2 cellular contexts compared by ENCODE assay signal in genomic region chr2:10255189-10256030, GRCh38.
TF ChIP-seq lines count a peak whose summit lies in the region.

No MANE protein-coding gene starts in this region.

TF ChIP-seq in A549, 52 proteins besides CTCF, POLR2A, EP300 and RAD21:
- TF ChIP-seq ZNF302 (CRISPR knock-in tag; IDR thresholded peaks at IDR 0.05): no peak

TF ChIP-seq in HCT116, 20 proteins besides CTCF, POLR2A, EP300 and RAD21:
- TF ChIP-seq SIN3A (IDR thresholded peaks at IDR 0.05; ENCODE audit: low read depth) (no peak), TCF7L2 (IDR thresholded peaks at IDR 0.05; ENCODE audit: borderline replicate concordance, extremely low read depth, insufficient read depth, insufficient read length) (no peak), ZNF274 (IDR thresholded peaks at IDR 0.05; ENCODE audit: low read depth, low read length) (no peak), EGR1 (IDR thresholded peaks at IDR 0.05; ENCODE audit: low read depth) (no peak), SRF (IDR thresholded peaks at IDR 0.05; ENCODE audit: low read depth) (no peak), CBX3 (IDR thresholded peaks at IDR 0.05; ENCODE audit: low read depth) (no peak), ZFX (IDR thresholded peaks at IDR 0.05) (no peak), EZH2phosphoT487 (IDR thresholded peaks at IDR 0.05; ENCODE audit: borderline replicate concordance) (no peak), JUND (IDR thresholded peaks at IDR 0.05) (no peak)
